27 cellular contexts compared by ENCODE assay signal in genomic region chr12:97097734-97098133, GRCh38.
"Had no signal": no experiment of that assay in that cellular context is flagged by ENCODE, and none has a peak within 500 bp of the region (broad histone marks: within the 10 kb centered on the region; RNA-seq: fewer than 3 reads in every experiment).

No MANE protein-coding gene starts in this region.

- H3K9me3 Mint-ChIP-seq: activated naive CD4-positive, alpha-beta T cell treated with anti-CD3 and anti-CD28 coated beads, Interleukin-2, amount 50 U/mL, for 24 hours; activated T-helper 1 cell treated with anti-CD3 and anti-CD28 coated beads, Interleukin-12 subunit alpha, Interleukin-12 subunit beta, Interleukin-2, Interleukin-4 antibody, amounts not matched to agents 30 ng/mL and 10 ng/mL and 1 ng/mL, durations not matched to agents 14 hours and 24 hours and 36 hours had no signal

- H3K4me3 Mint-ChIP-seq: activated CD8-positive, alpha-beta memory T cell treated with anti-CD3 and anti-CD28 coated beads, Interleukin-2, amount 10 ng/mL, durations not matched to agents 7 days and 5 days; activated naive CD4-positive, alpha-beta T cell treated with anti-CD3 and anti-CD28 coated beads, Interleukin-2, amount 50 U/mL, for 24 hours; activated T-cell treated with anti-CD3 and anti-CD28 coated beads, Interleukin-2, amount 50 U/mL, for 24 hours; activated T-helper 1 cell treated with anti-CD3 and anti-CD28 coated beads, Interleukin-12 subunit alpha, Interleukin-12 subunit beta, Interleukin-2, Interleukin-4 antibody, amounts not matched to agents 30 ng/mL and 10 ng/mL and 1 ng/mL, durations not matched to agents 14 hours and 24 hours and 36 hours had no signal

- H3K27me3 ChIP-seq: ascending aorta, body of pancreas, SJCRH30 had no signal

- H3K4me1 ChIP-seq: ascending aorta, body of pancreas, SJCRH30 had no signal

- H3K27ac Mint-ChIP-seq: activated CD8-positive, alpha-beta memory T cell treated with anti-CD3 and anti-CD28 coated beads, Interleukin-2, amount 10 ng/mL, durations not matched to agents 7 days and 5 days; activated naive CD4-positive, alpha-beta T cell treated with anti-CD3 and anti-CD28 coated beads, Interleukin-2, amount 50 U/mL, for 24 hours; activated T-cell treated with anti-CD3 and anti-CD28 coated beads, Interleukin-2, amount 50 U/mL, for 24 hours; activated T-helper 1 cell treated with anti-CD3 and anti-CD28 coated beads, Interleukin-12 subunit alpha, Interleukin-12 subunit beta, Interleukin-2, Interleukin-4 antibody, amounts not matched to agents 30 ng/mL and 10 ng/mL and 1 ng/mL, durations not matched to agents 14 hours and 24 hours and 36 hours had no signal

- DNase-seq: activated CD4-positive, alpha-beta T cell treated with anti-CD3 and anti-CD28 coated beads for 48 hours; activated CD4-positive, alpha-beta T cell treated with anti-CD3 and anti-CD28 coated beads, Interleukin-2, amount 50 U/mL, for 48 hours; activated CD4-positive, CD25-positive, alpha-beta regulatory T cell treated with anti-CD3 and anti-CD28 coated beads, Interleukin-2, amount 50 U/mL, for 72 hours; activated CD8-positive, alpha-beta memory T cell treated with anti-CD3 and anti-CD28 coated beads, Interleukin-2, amount 10 ng/mL, durations not matched to agents 7 days and 5 days; activated effector memory CD4-positive, alpha-beta T cell treated with Interleukin-2 at 50 U/mL for 16 hours; activated naive CD4-positive, alpha-beta T cell; activated T-cell treated with anti-CD3 and anti-CD28 coated beads, Interleukin-2, amount 50 U/mL, for 24 hours; body of pancreas; central memory CD4-positive, alpha-beta T cell; KG1; NCI-H1092; NCI-H1417 treated with DMSO at 0.1 percent for 48 hours; NCI-H1694 treated with DMSO at 0.1 percent for 48 hours; NCI-H2029 treated with DMSO at 0.1 percent for 48 hours; NCI-H345; NCI-H510A; NCI-H526 treated with DMSO at 0.1 percent for 48 hours; NCI-H82; OCI-M1; Right ventricle myocardium superior; RPMI8226; SJCRH30; SK-N-SH had no signal

- H3K27me3 Mint-ChIP-seq: activated T-cell treated with anti-CD3 and anti-CD28 coated beads, Interleukin-2, amount 50 U/mL, for 24 hours had no signal

- H3K27ac ChIP-seq: ascending aorta, body of pancreas, SJCRH30 had no signal

- H3K36me3 ChIP-seq: ascending aorta, SJCRH30 had no signal

- H3K36me3 Mint-ChIP-seq: activated CD8-positive, alpha-beta memory T cell treated with anti-CD3 and anti-CD28 coated beads, Interleukin-2, amount 10 ng/mL, durations not matched to agents 7 days and 5 days; activated naive CD4-positive, alpha-beta T cell treated with anti-CD3 and anti-CD28 coated beads, Interleukin-2, amount 50 U/mL, for 24 hours had no signal

- ATAC-seq: activated CD8-positive, alpha-beta memory T cell treated with anti-CD3 and anti-CD28 coated beads, Interleukin-2, amount 10 ng/mL, durations not matched to agents 7 days and 5 days; body of pancreas; Panc1 had no signal

- H3K9me3 ChIP-seq: ascending aorta, body of pancreas, SJCRH30, SK-N-SH had no signal

- H3K4me1 Mint-ChIP-seq: activated CD8-positive, alpha-beta memory T cell treated with anti-CD3 and anti-CD28 coated beads, Interleukin-2, amount 10 ng/mL, durations not matched to agents 7 days and 5 days; activated naive CD4-positive, alpha-beta T cell treated with anti-CD3 and anti-CD28 coated beads, Interleukin-2, amount 50 U/mL, for 24 hours had no signal

- H3K4me3 ChIP-seq: ascending aorta, body of pancreas, SJCRH30 had no signal
